1 cellular context compared by ENCODE assay signal in the genomic region with DNA sequence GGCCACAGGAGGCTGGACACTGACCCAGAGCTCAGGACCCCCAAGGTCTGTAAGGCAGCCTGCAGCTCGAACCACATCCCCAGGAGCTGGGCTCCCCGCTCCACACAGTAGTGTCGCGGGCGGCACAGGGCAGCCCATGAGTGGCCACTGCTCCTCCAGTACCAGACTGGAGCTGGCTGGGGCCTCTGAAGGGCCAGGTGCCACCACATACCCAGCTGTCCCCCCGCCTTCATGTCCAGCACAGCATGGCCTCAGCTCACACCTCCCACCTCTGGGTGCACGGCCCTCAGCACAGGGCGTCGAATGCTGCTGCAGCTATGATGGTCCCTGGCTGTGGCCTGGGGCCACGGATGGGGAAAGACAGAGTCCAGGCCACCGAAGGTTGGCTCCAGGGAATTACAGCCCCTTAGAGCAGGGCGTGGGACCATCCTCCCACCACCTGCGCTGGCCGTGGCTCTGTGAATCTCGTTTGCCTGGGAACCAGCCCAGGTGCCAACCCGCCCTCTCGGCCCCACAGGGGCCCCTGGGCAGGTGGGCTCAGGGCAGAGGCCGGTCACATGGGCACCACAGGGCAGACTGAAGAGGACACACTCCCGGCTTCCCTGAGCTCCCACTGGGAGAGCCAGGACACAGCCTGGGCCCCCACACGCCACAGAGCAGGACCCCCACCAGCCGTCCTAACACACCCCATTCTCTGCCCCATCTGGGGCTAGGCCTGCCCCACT.
TF ChIP-seq lines count a peak whose summit lies in the region.

No MANE protein-coding gene starts in this region.

TF ChIP-seq in IMR-90, 13 proteins besides CTCF, POLR2A, EP300 and RAD21 (continued from another document):
- TF ChIP-seq RFX5 (IDR thresholded peaks at IDR 0.05; ENCODE audit: low read depth, low read length) (no peak), MAFK (IDR thresholded peaks at IDR 0.05; ENCODE audit: low read depth, low read length) (no peak), CEBPB (IDR thresholded peaks at IDR 0.05; ENCODE audit: low read depth, low read length) (no peak), BHLHE40 (IDR thresholded peaks at IDR 0.05; ENCODE audit: low read depth, low read length) (no peak), SMC3 (IDR thresholded peaks at IDR 0.05; ENCODE audit: low read depth, low read length) (no peak), MXI1 (IDR thresholded peaks at IDR 0.05; ENCODE audit: borderline replicate concordance, low read depth, low read length) (no peak), MAZ (IDR thresholded peaks at IDR 0.05; ENCODE audit: borderline replicate concordance, low read depth, low read length) (no peak), FOS (IDR thresholded peaks at IDR 0.05; ENCODE audit: low read depth, low read length) (no peak), CHD1 (IDR thresholded peaks at IDR 0.05; ENCODE audit: low read depth, low read length) (no peak)
- TF ChIP-seq, protein P1, sequence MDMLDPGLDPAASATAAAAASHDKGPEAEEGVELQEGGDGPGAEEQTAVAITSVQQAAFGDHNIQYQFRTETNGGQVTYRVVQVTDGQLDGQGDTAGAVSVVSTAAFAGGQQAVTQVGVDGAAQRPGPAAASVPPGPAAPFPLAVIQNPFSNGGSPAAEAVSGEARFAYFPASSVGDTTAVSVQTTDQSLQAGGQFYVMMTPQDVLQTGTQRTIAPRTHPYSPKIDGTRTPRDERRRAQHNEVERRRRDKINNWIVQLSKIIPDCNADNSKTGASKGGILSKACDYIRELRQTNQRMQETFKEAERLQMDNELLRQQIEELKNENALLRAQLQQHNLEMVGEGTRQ (IDR thresholded peaks at IDR 0.05; ENCODE audit: low read depth, low read length) = no peak
- TF ChIP-seq, protein P2, sequence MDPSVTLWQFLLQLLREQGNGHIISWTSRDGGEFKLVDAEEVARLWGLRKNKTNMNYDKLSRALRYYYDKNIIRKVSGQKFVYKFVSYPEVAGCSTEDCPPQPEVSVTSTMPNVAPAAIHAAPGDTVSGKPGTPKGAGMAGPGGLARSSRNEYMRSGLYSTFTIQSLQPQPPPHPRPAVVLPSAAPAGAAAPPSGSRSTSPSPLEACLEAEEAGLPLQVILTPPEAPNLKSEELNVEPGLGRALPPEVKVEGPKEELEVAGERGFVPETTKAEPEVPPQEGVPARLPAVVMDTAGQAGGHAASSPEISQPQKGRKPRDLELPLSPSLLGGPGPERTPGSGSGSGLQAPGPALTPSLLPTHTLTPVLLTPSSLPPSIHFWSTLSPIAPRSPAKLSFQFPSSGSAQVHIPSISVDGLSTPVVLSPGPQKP (IDR thresholded peaks at IDR 0.05; ENCODE audit: borderline replicate concordance, low read depth, low read length) = no peak
